2 cellular contexts compared by ENCODE assay signal in the genomic region with DNA sequence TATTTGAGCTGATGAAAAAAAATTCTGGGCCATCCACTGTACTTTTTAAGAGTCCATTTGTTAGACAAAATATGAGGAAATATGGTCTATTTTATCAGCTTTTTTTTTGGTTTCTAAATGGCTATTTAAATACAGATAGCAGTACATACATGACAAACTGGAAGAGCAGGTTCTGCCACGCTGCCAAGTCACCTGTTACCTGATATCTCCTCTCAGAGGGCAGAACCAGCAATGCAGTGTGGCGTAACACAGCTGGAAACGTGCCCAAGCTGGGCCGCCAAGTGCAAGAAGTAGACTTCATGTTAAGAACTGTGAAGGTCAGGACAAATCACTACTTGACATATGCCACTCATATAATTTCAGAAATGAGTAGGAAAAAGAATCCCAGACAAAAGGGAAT.
TF ChIP-seq lines count a peak whose summit lies in the region.

No MANE protein-coding gene starts in this region.

TF ChIP-seq in HEK293, 187 proteins besides CTCF, POLR2A, EP300 and RAD21:
- TF ChIP-seq SCRT2 (tag by site-specific recombination; IDR thresholded peaks at IDR 0.05): 0 out of 2 replicates have a peak, but pooled peaks have one; percentile 16
- peak; percentile 89 for TF ChIP-seq ZNF600 (tag by site-specific recombination; IDR thresholded peaks at IDR 0.05)
- no peak for TF ChIP-seq ZNF629 (tag by site-specific recombination; IDR thresholded peaks at IDR 0.05)

TF ChIP-seq in H1, 55 proteins besides CTCF, POLR2A, EP300 and RAD21:
- peak; percentile 52; the same call in 1 of the 2 replicates for TF ChIP-seq CEBPB (IDR thresholded peaks at IDR 0.05; ENCODE audit: low read depth, low read length)
- TF ChIP-seq SP4 (IDR thresholded peaks at IDR 0.05; ENCODE audit: low read length): no peak
- TF ChIP-seq BRCA1 (IDR thresholded peaks at IDR 0.05; ENCODE audit: low read depth, low read length): no peak
- TF ChIP-seq JUND (IDR thresholded peaks at IDR 0.05; ENCODE audit: low read length): no peak
- no peak for TF ChIP-seq TAF1 (IDR thresholded peaks at IDR 0.05; ENCODE audit: low read depth, low read length)
- no peak for TF ChIP-seq POU5F1 (IDR thresholded peaks at IDR 0.05; ENCODE audit: low read depth, low read length)
- TF ChIP-seq CBX8 (IDR thresholded peaks at IDR 0.05; ENCODE audit: borderline replicate concordance, low read depth, low read length): no peak
- TF ChIP-seq SRF (IDR thresholded peaks at IDR 0.05; ENCODE audit: low read depth, low read length): no peak
- TF ChIP-seq, protein P1, sequence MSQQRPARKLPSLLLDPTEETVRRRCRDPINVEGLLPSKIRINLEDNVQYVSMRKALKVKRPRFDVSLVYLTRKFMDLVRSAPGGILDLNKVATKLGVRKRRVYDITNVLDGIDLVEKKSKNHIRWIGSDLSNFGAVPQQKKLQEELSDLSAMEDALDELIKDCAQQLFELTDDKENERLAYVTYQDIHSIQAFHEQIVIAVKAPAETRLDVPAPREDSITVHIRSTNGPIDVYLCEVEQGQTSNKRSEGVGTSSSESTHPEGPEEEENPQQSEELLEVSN (IDR thresholded peaks at IDR 0.05): no peak
- no peak for TF ChIP-seq PHF8 (conservative IDR thresholded peaks at IDR 0.05; ENCODE audit: low read depth, low read length)
- no peak for TF ChIP-seq SP2 (IDR thresholded peaks at IDR 0.05; ENCODE audit: low read length)
- TF ChIP-seq CBX5 (IDR thresholded peaks at IDR 0.05; ENCODE audit: low read depth, low read length): no peak
- TF ChIP-seq KDM4A (IDR thresholded peaks at IDR 0.05; ENCODE audit: low read depth, low read length, severe bottlenecking): no peak
- TF ChIP-seq, protein P2, sequence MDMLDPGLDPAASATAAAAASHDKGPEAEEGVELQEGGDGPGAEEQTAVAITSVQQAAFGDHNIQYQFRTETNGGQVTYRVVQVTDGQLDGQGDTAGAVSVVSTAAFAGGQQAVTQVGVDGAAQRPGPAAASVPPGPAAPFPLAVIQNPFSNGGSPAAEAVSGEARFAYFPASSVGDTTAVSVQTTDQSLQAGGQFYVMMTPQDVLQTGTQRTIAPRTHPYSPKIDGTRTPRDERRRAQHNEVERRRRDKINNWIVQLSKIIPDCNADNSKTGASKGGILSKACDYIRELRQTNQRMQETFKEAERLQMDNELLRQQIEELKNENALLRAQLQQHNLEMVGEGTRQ (IDR thresholded peaks at IDR 0.05; ENCODE audit: low read length): no peak
- TF ChIP-seq HDAC6 (IDR thresholded peaks at IDR 0.05; ENCODE audit: low read depth, low read length): no peak
- TF ChIP-seq RFX5 (IDR thresholded peaks at IDR 0.05; ENCODE audit: borderline replicate concordance, low read depth, low read length): no peak
- no peak for TF ChIP-seq KDM5A (IDR thresholded peaks at IDR 0.05; ENCODE audit: low read length)
- TF ChIP-seq EGR1 (IDR thresholded peaks at IDR 0.05; ENCODE audit: borderline replicate concordance, low read depth, low read length): no peak
- TF ChIP-seq RBBP5 (IDR thresholded peaks at IDR 0.05; ENCODE audit: borderline replicate concordance, low read depth, low read length): no peak
- TF ChIP-seq, protein P3, sequence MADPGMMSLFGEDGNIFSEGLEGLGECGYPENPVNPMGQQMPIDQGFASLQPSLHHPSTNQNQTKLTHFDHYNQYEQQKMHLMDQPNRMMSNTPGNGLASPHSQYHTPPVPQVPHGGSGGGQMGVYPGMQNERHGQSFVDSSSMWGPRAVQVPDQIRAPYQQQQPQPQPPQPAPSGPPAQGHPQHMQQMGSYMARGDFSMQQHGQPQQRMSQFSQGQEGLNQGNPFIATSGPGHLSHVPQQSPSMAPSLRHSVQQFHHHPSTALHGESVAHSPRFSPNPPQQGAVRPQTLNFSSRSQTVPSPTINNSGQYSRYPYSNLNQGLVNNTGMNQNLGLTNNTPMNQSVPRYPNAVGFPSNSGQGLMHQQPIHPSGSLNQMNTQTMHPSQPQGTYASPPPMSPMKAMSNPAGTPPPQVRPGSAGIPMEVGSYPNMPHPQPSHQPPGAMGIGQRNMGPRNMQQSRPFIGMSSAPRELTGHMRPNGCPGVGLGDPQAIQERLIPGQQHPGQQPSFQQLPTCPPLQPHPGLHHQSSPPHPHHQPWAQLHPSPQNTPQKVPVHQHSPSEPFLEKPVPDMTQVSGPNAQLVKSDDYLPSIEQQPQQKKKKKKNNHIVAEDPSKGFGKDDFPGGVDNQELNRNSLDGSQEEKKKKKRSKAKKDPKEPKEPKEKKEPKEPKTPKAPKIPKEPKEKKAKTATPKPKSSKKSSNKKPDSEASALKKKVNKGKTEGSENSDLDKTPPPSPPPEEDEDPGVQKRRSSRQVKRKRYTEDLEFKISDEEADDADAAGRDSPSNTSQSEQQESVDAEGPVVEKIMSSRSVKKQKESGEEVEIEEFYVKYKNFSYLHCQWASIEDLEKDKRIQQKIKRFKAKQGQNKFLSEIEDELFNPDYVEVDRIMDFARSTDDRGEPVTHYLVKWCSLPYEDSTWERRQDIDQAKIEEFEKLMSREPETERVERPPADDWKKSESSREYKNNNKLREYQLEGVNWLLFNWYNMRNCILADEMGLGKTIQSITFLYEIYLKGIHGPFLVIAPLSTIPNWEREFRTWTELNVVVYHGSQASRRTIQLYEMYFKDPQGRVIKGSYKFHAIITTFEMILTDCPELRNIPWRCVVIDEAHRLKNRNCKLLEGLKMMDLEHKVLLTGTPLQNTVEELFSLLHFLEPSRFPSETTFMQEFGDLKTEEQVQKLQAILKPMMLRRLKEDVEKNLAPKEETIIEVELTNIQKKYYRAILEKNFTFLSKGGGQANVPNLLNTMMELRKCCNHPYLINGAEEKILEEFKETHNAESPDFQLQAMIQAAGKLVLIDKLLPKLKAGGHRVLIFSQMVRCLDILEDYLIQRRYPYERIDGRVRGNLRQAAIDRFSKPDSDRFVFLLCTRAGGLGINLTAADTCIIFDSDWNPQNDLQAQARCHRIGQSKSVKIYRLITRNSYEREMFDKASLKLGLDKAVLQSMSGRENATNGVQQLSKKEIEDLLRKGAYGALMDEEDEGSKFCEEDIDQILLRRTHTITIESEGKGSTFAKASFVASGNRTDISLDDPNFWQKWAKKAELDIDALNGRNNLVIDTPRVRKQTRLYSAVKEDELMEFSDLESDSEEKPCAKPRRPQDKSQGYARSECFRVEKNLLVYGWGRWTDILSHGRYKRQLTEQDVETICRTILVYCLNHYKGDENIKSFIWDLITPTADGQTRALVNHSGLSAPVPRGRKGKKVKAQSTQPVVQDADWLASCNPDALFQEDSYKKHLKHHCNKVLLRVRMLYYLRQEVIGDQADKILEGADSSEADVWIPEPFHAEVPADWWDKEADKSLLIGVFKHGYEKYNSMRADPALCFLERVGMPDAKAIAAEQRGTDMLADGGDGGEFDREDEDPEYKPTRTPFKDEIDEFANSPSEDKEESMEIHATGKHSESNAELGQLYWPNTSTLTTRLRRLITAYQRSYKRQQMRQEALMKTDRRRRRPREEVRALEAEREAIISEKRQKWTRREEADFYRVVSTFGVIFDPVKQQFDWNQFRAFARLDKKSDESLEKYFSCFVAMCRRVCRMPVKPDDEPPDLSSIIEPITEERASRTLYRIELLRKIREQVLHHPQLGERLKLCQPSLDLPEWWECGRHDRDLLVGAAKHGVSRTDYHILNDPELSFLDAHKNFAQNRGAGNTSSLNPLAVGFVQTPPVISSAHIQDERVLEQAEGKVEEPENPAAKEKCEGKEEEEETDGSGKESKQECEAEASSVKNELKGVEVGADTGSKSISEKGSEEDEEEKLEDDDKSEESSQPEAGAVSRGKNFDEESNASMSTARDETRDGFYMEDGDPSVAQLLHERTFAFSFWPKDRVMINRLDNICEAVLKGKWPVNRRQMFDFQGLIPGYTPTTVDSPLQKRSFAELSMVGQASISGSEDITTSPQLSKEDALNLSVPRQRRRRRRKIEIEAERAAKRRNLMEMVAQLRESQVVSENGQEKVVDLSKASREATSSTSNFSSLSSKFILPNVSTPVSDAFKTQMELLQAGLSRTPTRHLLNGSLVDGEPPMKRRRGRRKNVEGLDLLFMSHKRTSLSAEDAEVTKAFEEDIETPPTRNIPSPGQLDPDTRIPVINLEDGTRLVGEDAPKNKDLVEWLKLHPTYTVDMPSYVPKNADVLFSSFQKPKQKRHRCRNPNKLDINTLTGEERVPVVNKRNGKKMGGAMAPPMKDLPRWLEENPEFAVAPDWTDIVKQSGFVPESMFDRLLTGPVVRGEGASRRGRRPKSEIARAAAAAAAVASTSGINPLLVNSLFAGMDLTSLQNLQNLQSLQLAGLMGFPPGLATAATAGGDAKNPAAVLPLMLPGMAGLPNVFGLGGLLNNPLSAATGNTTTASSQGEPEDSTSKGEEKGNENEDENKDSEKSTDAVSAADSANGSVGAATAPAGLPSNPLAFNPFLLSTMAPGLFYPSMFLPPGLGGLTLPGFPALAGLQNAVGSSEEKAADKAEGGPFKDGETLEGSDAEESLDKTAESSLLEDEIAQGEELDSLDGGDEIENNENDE (IDR thresholded peaks at IDR 0.05; ENCODE audit: insufficient replicate concordance, low read length): no peak
- no peak for TF ChIP-seq NANOG (IDR thresholded peaks at IDR 0.05; ENCODE audit: insufficient read depth, low read depth, low read length, poor library complexity, severe bottlenecking)
- no peak for TF ChIP-seq RXRA (IDR thresholded peaks at IDR 0.05; ENCODE audit: insufficient read depth, low read depth, low read length)
- TF ChIP-seq CTBP2 (IDR thresholded peaks at IDR 0.05; ENCODE audit: borderline replicate concordance, insufficient read depth, insufficient read length, low read length): no peak
- TF ChIP-seq TAF7 (optimal IDR thresholded peaks at IDR 0.05; ENCODE audit: borderline replicate concordance, low read depth, low read length): no peak
- TF ChIP-seq ZNF274 (IDR thresholded peaks at IDR 0.05; ENCODE audit: borderline replicate concordance, extremely low read depth, low read length): no peak
- TF ChIP-seq RNF2 (IDR thresholded peaks at IDR 0.05; ENCODE audit: borderline replicate concordance, low read depth, low read length, missing control alignments, poor library complexity, severe bottlenecking): no peak
- TF ChIP-seq GTF2F1 (IDR thresholded peaks at IDR 0.05; ENCODE audit: borderline replicate concordance, low read depth, low read length): no peak
- TF ChIP-seq POLR2AphosphoS5 (IDR thresholded peaks at IDR 0.05; ENCODE audit: low read depth, low read length): no peak
- TF ChIP-seq YY1 (IDR thresholded peaks at IDR 0.05; ENCODE audit: low read depth, low read length): 0 out of 2 replicates have a peak, but pooled peaks have one; percentile 41
- no peak for TF ChIP-seq SIRT6 (IDR thresholded peaks at IDR 0.05; ENCODE audit: low read length)
- TF ChIP-seq NRF1 (IDR thresholded peaks at IDR 0.05; ENCODE audit: low read depth, low read length): no peak
- no peak for TF ChIP-seq HDAC2 (IDR thresholded peaks at IDR 0.05; ENCODE audit: borderline replicate concordance in 1 of 2, low read depth in 2 of 2, low read length in 2 of 2)
- no peak for TF ChIP-seq CHD1 (IDR thresholded peaks at IDR 0.05; ENCODE audit: low read depth, low read length)
- TF ChIP-seq GABPA (IDR thresholded peaks at IDR 0.05; ENCODE audit: borderline replicate concordance, insufficient read depth, low read length): no peak
- TF ChIP-seq JUN (IDR thresholded peaks at IDR 0.05; ENCODE audit: low read depth, low read length): no peak
- no peak for TF ChIP-seq BACH1 (IDR thresholded peaks at IDR 0.05; ENCODE audit: low read length)
- TF ChIP-seq, protein P4, sequence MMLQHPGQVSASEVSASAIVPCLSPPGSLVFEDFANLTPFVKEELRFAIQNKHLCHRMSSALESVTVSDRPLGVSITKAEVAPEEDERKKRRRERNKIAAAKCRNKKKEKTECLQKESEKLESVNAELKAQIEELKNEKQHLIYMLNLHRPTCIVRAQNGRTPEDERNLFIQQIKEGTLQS (IDR thresholded peaks at IDR 0.05; ENCODE audit: insufficient read depth, low read depth, low read length): no peak
- TF ChIP-seq, protein P5, sequence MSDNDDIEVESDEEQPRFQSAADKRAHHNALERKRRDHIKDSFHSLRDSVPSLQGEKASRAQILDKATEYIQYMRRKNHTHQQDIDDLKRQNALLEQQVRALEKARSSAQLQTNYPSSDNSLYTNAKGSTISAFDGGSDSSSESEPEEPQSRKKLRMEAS (IDR thresholded peaks at IDR 0.05): peak; percentile 50
- no peak for TF ChIP-seq KDM1A (IDR thresholded peaks at IDR 0.05; ENCODE audit: borderline replicate concordance, low read length)
- TF ChIP-seq SIN3A (conservative IDR thresholded peaks at IDR 0.05 in 1 of 2, IDR thresholded peaks at IDR 0.05 in 1 of 2; ENCODE audit: low read depth in 1 of 2, low read length in 2 of 2): 0 out of 4 replicates have a peak, but pooled peaks of 1 of the 2 experiments have one; percentile 21
- TF ChIP-seq TEAD4 (IDR thresholded peaks at IDR 0.05; ENCODE audit: low read depth, low read length): no peak
- TF ChIP-seq SP1 (IDR thresholded peaks at IDR 0.05; ENCODE audit: low read depth, low read length): peak; percentile 77
- no peak for TF ChIP-seq FOSL1 (IDR thresholded peaks at IDR 0.05; ENCODE audit: insufficient read depth, low read depth, low read length)
- TF ChIP-seq, protein P6, sequence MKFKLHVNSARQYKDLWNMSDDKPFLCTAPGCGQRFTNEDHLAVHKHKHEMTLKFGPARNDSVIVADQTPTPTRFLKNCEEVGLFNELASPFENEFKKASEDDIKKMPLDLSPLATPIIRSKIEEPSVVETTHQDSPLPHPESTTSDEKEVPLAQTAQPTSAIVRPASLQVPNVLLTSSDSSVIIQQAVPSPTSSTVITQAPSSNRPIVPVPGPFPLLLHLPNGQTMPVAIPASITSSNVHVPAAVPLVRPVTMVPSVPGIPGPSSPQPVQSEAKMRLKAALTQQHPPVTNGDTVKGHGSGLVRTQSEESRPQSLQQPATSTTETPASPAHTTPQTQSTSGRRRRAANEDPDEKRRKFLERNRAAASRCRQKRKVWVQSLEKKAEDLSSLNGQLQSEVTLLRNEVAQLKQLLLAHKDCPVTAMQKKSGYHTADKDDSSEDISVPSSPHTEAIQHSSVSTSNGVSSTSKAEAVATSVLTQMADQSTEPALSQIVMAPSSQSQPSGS (IDR thresholded peaks at IDR 0.05; ENCODE audit: low read length): no peak
- no peak for TF ChIP-seq MAFK (IDR thresholded peaks at IDR 0.05; ENCODE audit: low read depth, low read length)
- no peak for TF ChIP-seq BCL11A (IDR thresholded peaks at IDR 0.05; ENCODE audit: low read depth in 2 of 2, low read length in 2 of 2)
- no peak for TF ChIP-seq CREB1 (IDR thresholded peaks at IDR 0.05)
- 0 out of 2 replicates have a peak, but pooled peaks have one; percentile 65 for TF ChIP-seq TCF12 (IDR thresholded peaks at IDR 0.05; ENCODE audit: low read depth, low read length)
- TF ChIP-seq EZH2 (IDR thresholded peaks at IDR 0.05; ENCODE audit: low read depth, low read length, severe bottlenecking): no peak
- TF ChIP-seq TBP (IDR thresholded peaks at IDR 0.05; ENCODE audit: low read depth, low read length): no peak
- TF ChIP-seq CHD2 (IDR thresholded peaks at IDR 0.05; ENCODE audit: low read length): no peak
TF ChIP-seq in H1: peak in this region for 6.
